In the genomic region with DNA sequence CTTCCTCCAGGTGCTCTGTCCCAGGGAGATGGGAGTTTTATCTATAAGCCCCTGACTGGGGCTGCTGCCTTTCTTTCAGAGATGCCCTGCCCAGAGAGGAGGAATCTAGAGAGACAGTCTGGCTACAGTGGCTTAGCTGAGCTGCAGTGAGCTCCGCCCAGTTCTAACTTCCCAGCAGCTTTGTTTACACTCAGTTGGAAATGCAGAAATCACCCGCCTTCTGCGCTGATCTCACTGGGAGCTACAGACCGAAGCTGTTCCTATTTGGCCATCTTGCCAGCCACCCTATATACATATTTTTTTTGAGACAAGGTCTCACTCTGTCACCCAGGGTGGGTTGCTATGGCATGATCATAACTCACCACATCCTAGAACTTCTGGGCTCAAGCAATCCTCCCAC, we compare ENCODE assay signal across 7 cellular contexts.
DNase-seq lines count a peak whose midpoint lies in the region; ATAC-seq and TF ChIP-seq lines count a peak whose summit lies in the region.
"Not testable (repeated sequence)": the region's sequence is repeated elsewhere in the genome, so short reads cannot be mapped to it uniquely, and the experiment has no call there.

No MANE protein-coding gene starts in this region.

- H3K23ac ChIP-seq in mesenchymal stem cell (ENCODE audit: low read length in 2 of 2): not testable (repeated sequence)

- not testable (repeated sequence) for H2BK12ac ChIP-seq in mesenchymal stem cell (ENCODE audit: low read length in 2 of 2)

- not testable (repeated sequence) for H2BK15ac ChIP-seq in mesenchymal stem cell (ENCODE audit: low read depth, poor library complexity, severe bottlenecking)

- H2BK5ac ChIP-seq in mesenchymal stem cell (ENCODE audit: low read depth, low read length, poor library complexity, severe bottlenecking): not testable (repeated sequence)

- not testable (repeated sequence) for H3K4me3 ChIP-seq in mesenchymal stem cell (ENCODE audit: insufficient read depth in 1 of 2, low read depth in 1 of 2, low read length in 2 of 2)
- peak overlapping the region in 1 of 2 experiments; percentile 41 for H3K4me3 ChIP-seq in neutrophil (ENCODE audit: low read depth in 1 of 2, low read length in 1 of 2)

- not testable (repeated sequence) for H2AFZ ChIP-seq in mesenchymal stem cell (ENCODE audit: low read depth, low read length)

- not testable (repeated sequence) for H4K91ac ChIP-seq in mesenchymal stem cell (ENCODE audit: low read length)

- H3K9me3 Mint-ChIP-seq in MCF 10A (ENCODE audit: unreplicated experiment): peaks cover 47% of the 10 kb centered on the region

- CTCF ChIA-PET in MCF 10A (lab: Yijun Ruan, JAX): interaction anchor here (0.6 kb wide), 1 partner anchor 19 kb away, joined by 3 read pairs; no protein-coding TSS in a partner anchor

- not testable (repeated sequence) for BruUV-seq in MCF 10A (replicated peaks; lab: Mats Ljungman, UMichigan)

- H3K27ac ChIP-seq in mesenchymal stem cell (ENCODE audit: low read length, poor library complexity, severe bottlenecking): not testable (repeated sequence)
- H3K27ac ChIP-seq in neutrophil: peak overlapping the region; percentile 81

- peak overlapping the region; percentile 53 for H3K27ac Mint-ChIP-seq in MCF 10A (ENCODE audit: low read depth, unreplicated experiment)

- not testable (repeated sequence) for H3K4me1 Mint-ChIP-seq in MCF 10A (ENCODE audit: insufficient read depth, unreplicated experiment)

- H3K79me1 ChIP-seq in mesenchymal stem cell (replicated peaks; ENCODE audit: low read length, poor library complexity, severe bottlenecking): peaks cover 10% of the 10 kb centered on the region

- H3K27me3 Mint-ChIP-seq in MCF 10A (ENCODE audit: insufficient read depth, unreplicated experiment): not testable (repeated sequence)

- not testable (repeated sequence) for H4K8ac ChIP-seq in mesenchymal stem cell (ENCODE audit: low read length)

- not testable (repeated sequence) for H3K4ac ChIP-seq in mesenchymal stem cell (ENCODE audit: low read depth in 1 of 2, low read length in 2 of 2)

- POLR2A ChIA-PET in MCF 10A (lab: Yijun Ruan, JAX): interaction anchor here (0.6 kb wide), 1 partner anchor 21 kb away, joined by 3 read pairs; no protein-coding TSS in a partner anchor

- H3K9ac ChIP-seq in mesenchymal stem cell (ENCODE audit: low read length): not testable (repeated sequence)

- H3K36me3 ChIP-seq in mesenchymal stem cell (ENCODE audit: control insufficient read depth in 1 of 2, insufficient read depth in 2 of 2, low read depth in 1 of 2, low read length in 2 of 2) (peaks cover 12 to 47% of the 10 kb centered on the region in 2 experiments), neutrophil (peaks cover 19% of the 10 kb centered on the region)

- peak; percentile 45 for DNase-seq in ELF-1 (ENCODE audit: low read depth, low spot score)
- DNase-seq in NCI-H69 (lab: John Stamatoyannopoulos, UW): peak; percentile 8
- DNase-seq in MCF 10A (ENCODE audit: unreplicated experiment); left colon: not testable (repeated sequence)
- DNase-seq in cardiac septum (ENCODE audit: low spot score): peak; percentile 75
- peak; percentile 25 for DNase-seq in mesenchymal stem cell

- TF ChIP-seq CTCF in MCF 10A (IDR thresholded peaks at IDR 0.05; ENCODE audit: unreplicated experiment); neutrophil (IDR thresholded peaks at IDR 0.05): not testable (repeated sequence)

- H3K18ac ChIP-seq in mesenchymal stem cell (ENCODE audit: low read depth in 1 of 2, low read length in 2 of 2): not testable (repeated sequence)

- WGBS in mesenchymal stem cell: 99% methylated on average over 4 of the region's 4 CpGs

- H2BK120ac ChIP-seq in mesenchymal stem cell (ENCODE audit: low read depth, low read length): not testable (repeated sequence)

- not testable (repeated sequence) for H3K4me1 ChIP-seq in mesenchymal stem cell (ENCODE audit: control insufficient read depth, insufficient read depth, low read depth, low read length)
- peaks cover 13 to 16% of the 10 kb centered on the region in 2 experiments for H3K4me1 ChIP-seq in neutrophil (ENCODE audit: control insufficient read depth in 1 of 2, insufficient read depth in 1 of 2, low read depth in 1 of 2, low read length in 1 of 2)

- not testable (repeated sequence) for H3K27me3 ChIP-seq in mesenchymal stem cell (ENCODE audit: control insufficient read depth in 1 of 2, insufficient read depth in 1 of 2, low read length in 2 of 2); neutrophil

- H3K9me3 ChIP-seq in mesenchymal stem cell (ENCODE audit: control insufficient read depth, low read length): peaks cover 10% of the 10 kb centered on the region
- H3K9me3 ChIP-seq in neutrophil: not testable (repeated sequence)

- H2AK5ac ChIP-seq in mesenchymal stem cell (ENCODE audit: low read length, severe bottlenecking): not testable (repeated sequence)

- H3K14ac ChIP-seq in mesenchymal stem cell (ENCODE audit: low read length in 2 of 2): not testable (repeated sequence)

- H3K36me3 Mint-ChIP-seq in MCF 10A (ENCODE audit: insufficient read depth, unreplicated experiment): peaks cover 59% of the 10 kb centered on the region

- intact Hi-C loops in MCF 10A (cut with micrococcal nuclease); cardiac septum (cut with DNase I); left colon (cut with DNase I, micrococcal nuclease): not testable (repeated sequence)

- not testable (repeated sequence) for H3K4me2 ChIP-seq in mesenchymal stem cell (ENCODE audit: low read length, poor library complexity, severe bottlenecking)

- H3K4me3 Mint-ChIP-seq in MCF 10A (ENCODE audit: unreplicated experiment): not testable (repeated sequence)

- ATAC-seq in left colon: peak; percentile 64
